Comparison of ENCODE assay signal across 9 cellular contexts in the genomic region with DNA sequence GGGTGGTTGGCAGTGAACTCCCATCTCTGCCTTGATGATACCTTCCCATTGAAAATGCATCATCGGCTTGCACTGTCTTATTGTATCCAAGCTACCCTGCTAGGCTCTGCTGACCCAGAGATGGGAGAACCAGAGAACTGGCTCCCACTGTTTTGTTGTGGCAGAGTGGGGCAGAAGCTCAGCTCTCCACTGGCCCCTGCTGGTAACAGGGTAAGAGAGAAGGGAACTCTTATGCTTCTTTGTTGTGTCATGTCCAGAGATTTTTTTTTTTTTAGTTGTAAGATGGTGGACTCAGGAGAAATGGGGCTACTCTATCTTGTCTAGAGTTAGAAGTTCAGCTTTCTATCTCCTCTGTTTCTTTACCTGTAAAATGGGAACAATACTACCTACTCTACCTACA.
A peak's percentile ranks its signal among the peaks of the same experiment; 100 is the strongest.
DNase-seq lines count a peak whose midpoint lies in the region; ATAC-seq and TF ChIP-seq lines count a peak whose summit lies in the region.
"Had no signal": no experiment of that assay in that cellular context is flagged by ENCODE, and none has a peak within 500 bp of the region (broad histone marks: within the 10 kb centered on the region; RNA-seq: fewer than 3 reads in every experiment).

No MANE protein-coding gene starts in this region.

- no peak overlapping the region for H3K27ac Mint-ChIP-seq in neural crest cell (ENCODE audit: unreplicated experiment)

- peak; percentile 24 for DNase-seq in GM12865 (ENCODE audit: low read depth)
- peak; percentile 24 for DNase-seq in MV-4-11 (lab: John Stamatoyannopoulos, UW)
- peak; percentile 68 to 72 for DNase-seq in cardiac fibroblast (ENCODE audit: low read depth in 2 of 2)
- DNase-seq in neural crest cell (ENCODE audit: low read depth, low spot score): no peak
- no peak for DNase-seq in D341Med (ENCODE audit: low spot score)
- DNase-seq in DMS114 treated with DMSO at 0.1 percent for 48 hours (lab: John Stamatoyannopoulos, UW; ENCODE audit: unreplicated experiment): no peak
- no peak for DNase-seq in psoas muscle

- H3K27ac ChIP-seq in psoas muscle: no peak overlapping the region
- H3K27ac ChIP-seq: vagina had no signal

- no peaks in the 10 kb centered on the region for H3K9me3 ChIP-seq in psoas muscle
- H3K9me3 ChIP-seq: vagina had no signal

- no peaks in the 10 kb centered on the region for H3K36me3 ChIP-seq in psoas muscle (ENCODE audit: insufficient read depth in 1 of 2, low read depth in 1 of 2)
- H3K36me3 ChIP-seq: vagina had no signal

- no peak overlapping the region for H3K4me3 Mint-ChIP-seq in neural crest cell

- peaks cover 2% of the 10 kb centered on the region for H3K9me3 Mint-ChIP-seq in neural crest cell

- no peaks in the 10 kb centered on the region for H3K27me3 Mint-ChIP-seq in neural crest cell (ENCODE audit: low read depth)

- peaks cover 45% of the 10 kb centered on the region for H3K4me1 Mint-ChIP-seq in neural crest cell

- 87 to 94% (median 91%) methylated on average over 1 of the region's 1 CpG for WGBS in psoas muscle, 3 donors

- TF ChIP-seq CTCF in GM12865 (IDR thresholded peaks at IDR 0.05; ENCODE audit: insufficient read depth, low read depth, low read length, missing control alignments) (peak; percentile 48), cardiac fibroblast (IDR thresholded peaks at IDR 0.05; ENCODE audit: low read depth, low read length) (peak; percentile 69), neural crest cell (conservative IDR thresholded peaks at IDR 0.05) (peak; percentile 61), psoas muscle (IDR thresholded peaks at IDR 0.05) (no peak)

- ATAC-seq in psoas muscle (no peak), GM21526 (IDR thresholded peaks at IDR 0.05; ENCODE audit: low FRiP score, unreplicated experiment) (no peak)

- H3K36me3 Mint-ChIP-seq in neural crest cell (ENCODE audit: low read depth): peaks cover 6% of the 10 kb centered on the region

- H3K4me1 ChIP-seq in psoas muscle: no peaks in the 10 kb centered on the region
- H3K4me1 ChIP-seq: vagina had no signal

- H3K4me3 ChIP-seq in GM12865 (ENCODE audit: low read depth, low read length): no peak overlapping the region
- H3K4me3 ChIP-seq in cardiac fibroblast (replicated peaks in 1 of 2; ENCODE audit: low read depth in 2 of 2, low read length in 2 of 2): no peak overlapping the region
- H3K4me3 ChIP-seq in psoas muscle: no peak overlapping the region
- H3K4me3 ChIP-seq: vagina had no signal

- intact Hi-C loops in psoas muscle (cut with DNase I): no loop called here

- H3K27me3 ChIP-seq in psoas muscle (ENCODE audit: insufficient read depth in 3 of 3, low read length in 2 of 3): peaks cover 0 to 1% (median 0%) of the 10 kb centered on the region in 3 donors
- H3K27me3 ChIP-seq: vagina had no signal

Comparison
In these comparisons a context has a peak if more than half of its experiments do, and no peak if none do; other contexts are left out.
1. DNase-seq: peak in GM12865 (single experiment), MV-4-11 (single experiment) and cardiac fibroblast (2 of 2); none in neural crest cell (single experiment), D341Med (single experiment), DMS114 treated with DMSO at 0.1 percent for 48 hours (single experiment) and psoas muscle (0 of 2).